In genomic region chr19:18167975-18168645, GRCh38 we compare ENCODE assay signal across 8 cellular contexts. TPM values are rescaled to one million over a fixed set of nuclear protein-coding genes. Genes with fewer than 3 reads are reported as not detected.
DNase-seq lines count a peak whose midpoint lies in the region; ATAC-seq lines count a peak whose summit lies in the region.

No MANE protein-coding gene starts in this region.

- no peaks in the 10 kb centered on the region for H3K9me3 Mint-ChIP-seq in activated CD4-positive, alpha-beta T cell treated with anti-CD3 and anti-CD28 coated beads, Interleukin-2, amount 10 ng/mL, durations not matched to agents 24 days and 14 days
- no peaks in the 10 kb centered on the region for H3K9me3 Mint-ChIP-seq in natural killer cell treated with Interleukin-12 subunit alpha and Interleukin-12 subunit beta and Interleukin-15 and Interleukin-18, amount 100 ng/mL, for 72 hours

- H3K27ac Mint-ChIP-seq in activated CD4-positive, alpha-beta T cell treated with anti-CD3 and anti-CD28 coated beads, Interleukin-2, amount 10 ng/mL, durations not matched to agents 24 days and 14 days, result no peak overlapping the region
- no peak overlapping the region for H3K27ac Mint-ChIP-seq in natural killer cell treated with Interleukin-12 subunit alpha and Interleukin-12 subunit beta and Interleukin-15 and Interleukin-18, amount 100 ng/mL, for 72 hours

- DNase-seq in NCI-H1092 (lab: John Stamatoyannopoulos, UW), result peak; percentile 7
- no peak for DNase-seq in NCI-H1092 treated with DMSO at 0.1 percent for 48 hours (lab: John Stamatoyannopoulos, UW)
- peak; percentile 49 to 56 for DNase-seq in Kasumi-1 (lab: John Stamatoyannopoulos, UW)
- peak; percentile 91 for DNase-seq in activated CD4-positive, alpha-beta T cell treated with anti-CD3 and anti-CD28 coated beads, Interleukin-2, amount 10 ng/mL, durations not matched to agents 24 days and 14 days
- peak; percentile 36 for DNase-seq in effector CD8-positive, alpha-beta T cell (lab: John Stamatoyannopoulos, UW)
- no peak for DNase-seq in natural killer cell treated with Interleukin-12 subunit alpha and Interleukin-12 subunit beta and Interleukin-15 and Interleukin-18, amount 100 ng/mL, for 72 hours (ENCODE audit: low spot score)
- DNase-seq in DMS79 treated with DMSO at 0.1 percent for 48 hours (lab: John Stamatoyannopoulos, UW), result no peak
- DNase-seq in H4 (ENCODE audit: low spot score), result no peak

- no peaks in the 10 kb centered on the region for H3K27me3 Mint-ChIP-seq in activated CD4-positive, alpha-beta T cell treated with anti-CD3 and anti-CD28 coated beads, Interleukin-2, amount 10 ng/mL, durations not matched to agents 24 days and 14 days
- no peaks in the 10 kb centered on the region for H3K27me3 Mint-ChIP-seq in natural killer cell treated with Interleukin-12 subunit alpha and Interleukin-12 subunit beta and Interleukin-15 and Interleukin-18, amount 100 ng/mL, for 72 hours

- intact Hi-C loops in activated CD4-positive, alpha-beta T cell treated with anti-CD3 and anti-CD28 coated beads, Interleukin-2, amount 10 ng/mL, durations not matched to agents 24 days and 14 days (cut with micrococcal nuclease), result loop anchor here (2.0 to 5.0 kb wide), 2 partner anchors 55 to 161 kb away; partner anchors contain the start of gene ARRDC2

- peaks cover 27% of the 10 kb centered on the region for H3K36me3 Mint-ChIP-seq in activated CD4-positive, alpha-beta T cell treated with anti-CD3 and anti-CD28 coated beads, Interleukin-2, amount 10 ng/mL, durations not matched to agents 24 days and 14 days (ENCODE audit: low read depth)
- peaks cover 7% of the 10 kb centered on the region for H3K36me3 Mint-ChIP-seq in natural killer cell treated with Interleukin-12 subunit alpha and Interleukin-12 subunit beta and Interleukin-15 and Interleukin-18, amount 100 ng/mL, for 72 hours

- ATAC-seq in natural killer cell treated with Interleukin-12 subunit alpha and Interleukin-12 subunit beta and Interleukin-15 and Interleukin-18, amount 100 ng/mL, for 72 hours, result peak; percentile 77 to 85

- H3K4me1 Mint-ChIP-seq in activated CD4-positive, alpha-beta T cell treated with anti-CD3 and anti-CD28 coated beads, Interleukin-2, amount 10 ng/mL, durations not matched to agents 24 days and 14 days, result peaks cover 6% of the 10 kb centered on the region
- H3K4me1 Mint-ChIP-seq in natural killer cell treated with Interleukin-12 subunit alpha and Interleukin-12 subunit beta and Interleukin-15 and Interleukin-18, amount 100 ng/mL, for 72 hours (ENCODE audit: low read depth in 2 of 2), result peaks cover 11 to 18% of the 10 kb centered on the region in 2 donors

- H3K4me3 Mint-ChIP-seq in activated CD4-positive, alpha-beta T cell treated with anti-CD3 and anti-CD28 coated beads, Interleukin-2, amount 10 ng/mL, durations not matched to agents 24 days and 14 days, result no peak overlapping the region
- H3K4me3 Mint-ChIP-seq in natural killer cell treated with Interleukin-12 subunit alpha and Interleukin-12 subunit beta and Interleukin-15 and Interleukin-18, amount 100 ng/mL, for 72 hours, result no peak overlapping the region

RNA-seq across cellular contexts. Expression of gene IFI30, which starts 5.5 kb away (rescaled TPM):
- 49.4 and 52.7 TPM in 2 replicates for total RNA-seq in activated CD4-positive, alpha-beta T cell treated with anti-CD3 and anti-CD28 coated beads, Interleukin-2, amount 10 ng/mL, durations not matched to agents 24 days and 14 days
- 100 to 1,000 TPM in 1 of 2 donors, 10 to 100 TPM in 1; 76.2 to 139 TPM for total RNA-seq in natural killer cell treated with Interleukin-12 subunit alpha and Interleukin-12 subunit beta and Interleukin-15 and Interleukin-18, amount 100 ng/mL, for 72 hours
- total RNA-seq in H4 (2014; rRNA removed; shearing (Covaris generic)), result 156 and 172 TPM in 2 replicates

RNA-seq across cellular contexts. Expression of gene PIK3R2, which starts 15.1 kb away (rescaled TPM):
- 19.6 and 20.7 TPM in 2 replicates for total RNA-seq in activated CD4-positive, alpha-beta T cell treated with anti-CD3 and anti-CD28 coated beads, Interleukin-2, amount 10 ng/mL, durations not matched to agents 24 days and 14 days
- 10 to 100 TPM; 12.6 to 20.1 TPM for total RNA-seq in natural killer cell treated with Interleukin-12 subunit alpha and Interleukin-12 subunit beta and Interleukin-15 and Interleukin-18, amount 100 ng/mL, for 72 hours
- total RNA-seq in H4 (2014; rRNA removed; shearing (Covaris generic)), result 9.8 and 25.1 TPM in 2 replicates

RNA-seq across cellular contexts. Expression of gene MPV17L2, which starts 24.9 kb away (rescaled TPM):
- total RNA-seq in activated CD4-positive, alpha-beta T cell treated with anti-CD3 and anti-CD28 coated beads, Interleukin-2, amount 10 ng/mL, durations not matched to agents 24 days and 14 days, result 18.4 and 20.9 TPM in 2 replicates
- total RNA-seq in natural killer cell treated with Interleukin-12 subunit alpha and Interleukin-12 subunit beta and Interleukin-15 and Interleukin-18, amount 100 ng/mL, for 72 hours, result 10 to 100 TPM; 17.4 to 34.2 TPM
- total RNA-seq in H4 (2014; rRNA removed; shearing (Covaris generic)), result 17.7 and 30.9 TPM in 2 replicates

RNA-seq across cellular contexts. Expression of gene RAB3A, which starts 35.7 kb away (rescaled TPM):
- total RNA-seq in activated CD4-positive, alpha-beta T cell treated with anti-CD3 and anti-CD28 coated beads, Interleukin-2, amount 10 ng/mL, durations not matched to agents 24 days and 14 days, result 9.6 and 10.3 TPM in 2 replicates
- total RNA-seq in natural killer cell treated with Interleukin-12 subunit alpha and Interleukin-12 subunit beta and Interleukin-15 and Interleukin-18, amount 100 ng/mL, for 72 hours, result 1 to 10 TPM; 3.9 to 5.1 TPM
- 0.41 and 2.2 TPM in 2 replicates for total RNA-seq in H4 (2014; rRNA removed; shearing (Covaris generic))

RNA-seq across cellular contexts. Expression of gene PDE4C, which starts 58.1 kb away (rescaled TPM):
- 0.14 and 0.37 TPM in 2 replicates for total RNA-seq in activated CD4-positive, alpha-beta T cell treated with anti-CD3 and anti-CD28 coated beads, Interleukin-2, amount 10 ng/mL, durations not matched to agents 24 days and 14 days
- total RNA-seq in natural killer cell treated with Interleukin-12 subunit alpha and Interleukin-12 subunit beta and Interleukin-15 and Interleukin-18, amount 100 ng/mL, for 72 hours, result 1 to 10 TPM in 1 of 2 donors, under 1 TPM in 1; 0.22 to 1.4 TPM
- total RNA-seq in H4 (2014; rRNA removed; shearing (Covaris generic)), result 0.06 TPM in 1 of 2 replicates, not detected in the other

Comparison
In these comparisons a context has a peak if more than half of its experiments do, and no peak if none do; other contexts are left out.
1. DNase-seq: peak in NCI-H1092 (single experiment), Kasumi-1 (2 of 2), activated CD4-positive, alpha-beta T cell treated with anti-CD3 and anti-CD28 coated beads, Interleukin-2, amount 10 ng/mL, durations not matched to agents 24 days and 14 days (single experiment) and effector CD8-positive, alpha-beta T cell (single experiment); none in NCI-H1092 treated with DMSO at 0.1 percent for 48 hours (single experiment), natural killer cell treated with Interleukin-12 subunit alpha and Interleukin-12 subunit beta and Interleukin-15 and Interleukin-18, amount 100 ng/mL, for 72 hours (single experiment), DMS79 treated with DMSO at 0.1 percent for 48 hours (single experiment) and H4 (single experiment).